In the genomic region with DNA sequence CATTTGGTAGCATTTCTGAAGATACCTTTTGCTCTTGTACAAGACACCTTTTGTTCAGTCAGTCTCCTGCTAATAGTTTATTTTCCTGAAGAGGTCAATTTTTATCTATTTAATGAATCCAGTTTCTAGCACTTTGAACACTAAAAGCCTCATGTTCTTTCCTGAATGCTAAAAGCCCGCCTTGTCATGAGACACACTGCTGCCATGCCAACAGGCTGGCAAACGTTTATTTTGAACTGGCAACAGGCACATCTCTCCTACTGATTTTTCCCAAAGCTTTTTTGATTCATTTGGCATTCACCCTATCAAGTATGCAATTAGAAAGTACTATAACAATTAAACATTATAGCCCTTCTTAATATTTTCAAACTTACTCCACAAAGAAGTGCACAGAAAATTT, we compare ENCODE assay signal across 19 cellular contexts.
"Had no signal": no experiment of that assay in that cellular context is flagged by ENCODE, and none has a peak within 500 bp of the region (broad histone marks: within the 10 kb centered on the region; RNA-seq: fewer than 3 reads in every experiment).

No MANE protein-coding gene starts in this region.

- H3K36me3 ChIP-seq: cardiac muscle cell, left lung, neutrophil, ovary, right atrium auricular region, upper lobe of left lung, WERI-Rb-1 had no signal

- H3K27me3 ChIP-seq: cardiac muscle cell, left lung, neutrophil, ovary, right atrium auricular region, upper lobe of left lung had no signal

- H3K9me3 ChIP-seq: neutrophil, ovary, psoas muscle, right atrium auricular region had no signal

- DNase-seq: activated CD4-positive, alpha-beta T cell treated with anti-CD3 and anti-CD28 coated beads, Interleukin-2, amount 10 ng/mL, durations not matched to agents 7 days and 5 days; activated CD4-positive, CD25-positive, alpha-beta regulatory T cell treated with anti-CD3 and anti-CD28 coated beads, Interleukin-2, amount 50 U/mL, for 72 hours; activated CD8-positive, alpha-beta memory T cell treated with anti-CD3 and anti-CD28 coated beads, Interleukin-2, amount 10 ng/mL, durations not matched to agents 7 days and 5 days; activated CD8-positive, alpha-beta T cell treated with anti-CD3 and anti-CD28 coated beads for 36 hours; activated effector memory CD4-positive, alpha-beta T cell treated with anti-CD3 and anti-CD28 coated beads, Interleukin-2, amount 50 U/mL, for 16 hours; activated naive CD4-positive, alpha-beta T cell treated with anti-CD3 and anti-CD28 coated beads, Interleukin-2, amount 10 ng/mL, durations not matched to agents 7 days and 5 days; activated T-cell treated with anti-CD3 and anti-CD28 coated beads for 4 hours; effector CD4-positive, alpha-beta T cell; left lung; natural killer cell; ovary; psoas muscle; stimulated activated CD4-positive, alpha-beta T cell treated with anti-CD3 and anti-CD28 coated beads, Interleukin-4, amount 100 ng/mL, for 24 hours; stimulated activated naive CD4-positive, alpha-beta T cell treated with Interleukin-2 at 50 U/mL for 16 hours; upper lobe of left lung; WERI-Rb-1 had no signal

- H3K27ac ChIP-seq: cardiac muscle cell, left lung, neutrophil, ovary, psoas muscle, right atrium auricular region, upper lobe of left lung, WERI-Rb-1 had no signal

- H3K4me3 ChIP-seq: cardiac muscle cell, left lung, ovary, psoas muscle, right atrium auricular region, upper lobe of left lung had no signal

- ATAC-seq: activated CD8-positive, alpha-beta memory T cell treated with anti-CD3 and anti-CD28 coated beads, Interleukin-2, amount 10 ng/mL, durations not matched to agents 7 days and 5 days; activated CD8-positive, alpha-beta T cell treated with anti-CD3 and anti-CD28 coated beads for 36 hours; left lung; natural killer cell; psoas muscle had no signal

- H3K4me1 ChIP-seq: left lung, psoas muscle, right atrium auricular region, upper lobe of left lung had no signal
